ENCODE assay signal across 8 cellular contexts in the genomic region with DNA sequence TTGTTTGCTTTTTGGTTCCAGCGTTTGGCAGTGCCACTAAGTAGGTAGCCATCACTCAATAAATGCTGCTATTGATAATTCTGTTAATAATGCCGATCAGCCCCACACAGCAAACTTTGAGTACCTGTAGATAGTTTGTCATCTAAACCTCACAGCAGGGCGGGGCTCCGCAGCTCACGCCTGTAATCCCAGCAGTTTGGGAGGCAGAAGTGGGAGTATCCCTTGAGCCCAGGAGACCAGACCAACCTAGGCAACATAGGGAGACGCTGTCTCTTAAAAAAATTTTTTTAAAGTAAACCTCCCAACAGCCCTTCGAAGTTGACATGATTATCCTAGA. TPM values are rescaled to one million over a fixed set of nuclear protein-coding genes. Genes with fewer than 3 reads are reported as not detected.
DNase-seq lines count a peak whose midpoint lies in the region; ATAC-seq and TF ChIP-seq lines count a peak whose summit lies in the region.

No MANE protein-coding gene starts in this region.

- no peak overlapping the region for H2AK5ac ChIP-seq in mesenchymal stem cell (ENCODE audit: low read length, severe bottlenecking)

- H2BK15ac ChIP-seq in mesenchymal stem cell (ENCODE audit: low read depth, poor library complexity, severe bottlenecking) = no peak overlapping the region

- H3K4me1 ChIP-seq in mesenchymal stem cell (ENCODE audit: control insufficient read depth, insufficient read depth, low read depth, low read length) (peaks cover 14% of the 10 kb centered on the region), transverse colon (peaks cover 20 to 63% (median 44%) of the 10 kb centered on the region in 4 donors), ascending aorta (peaks cover 7 to 11% of the 10 kb centered on the region in 2 donors)

- peaks cover 53% of the 10 kb centered on the region for H3K4me1 Mint-ChIP-seq in activated naive CD4-positive, alpha-beta T cell treated with anti-CD3 and anti-CD28 coated beads, Interleukin-2, amount 10 ng/mL, durations not matched to agents 7 days and 5 days
- peaks cover 46% of the 10 kb centered on the region for H3K4me1 Mint-ChIP-seq in activated naive CD8-positive, alpha-beta T cell treated with anti-CD3 and anti-CD28 coated beads, Interleukin-2, amount 50 U/mL, for 24 hours

- WGBS in mesenchymal stem cell = 79% methylated on average over 5 of the region's 7 CpGs
- 0 to 48% methylated on average over 2 to 7 of the region's 7 CpGs for WGBS in transverse colon (ENCODE audit: low coverage in 1 of 2), 2 donors

- TF ChIP-seq EP300 in transverse colon (IDR thresholded peaks at IDR 0.05; ENCODE audit: low read depth) = no peak

- H3K36me3 Mint-ChIP-seq in activated naive CD4-positive, alpha-beta T cell treated with anti-CD3 and anti-CD28 coated beads, Interleukin-2, amount 10 ng/mL, durations not matched to agents 7 days and 5 days = peaks cover 35% of the 10 kb centered on the region
- H3K36me3 Mint-ChIP-seq in activated naive CD8-positive, alpha-beta T cell treated with anti-CD3 and anti-CD28 coated beads, Interleukin-2, amount 50 U/mL, for 24 hours (ENCODE audit: low read depth) = peaks cover 22% of the 10 kb centered on the region

- peak overlapping the region; percentile 87 for H3K4me2 ChIP-seq in mesenchymal stem cell (ENCODE audit: low read length, poor library complexity, severe bottlenecking)

- H3K27me3 ChIP-seq in mesenchymal stem cell (ENCODE audit: control insufficient read depth in 1 of 2, insufficient read depth in 1 of 2, low read length in 2 of 2) = no peaks in the 10 kb centered on the region
- no peaks in the 10 kb centered on the region for H3K27me3 ChIP-seq in transverse colon
- no peaks in the 10 kb centered on the region for H3K27me3 ChIP-seq in ascending aorta

- no peak overlapping the region for H3K14ac ChIP-seq in mesenchymal stem cell (ENCODE audit: low read length in 2 of 2)

- H3K27ac ChIP-seq in mesenchymal stem cell (ENCODE audit: low read length, poor library complexity, severe bottlenecking) (no peak overlapping the region), transverse colon (peak overlapping the region; percentile 96 to 99 (median 97)), ascending aorta (peak overlapping the region in 1 of 2 donors; percentile 5)

- H3K4me3 ChIP-seq in mesenchymal stem cell (ENCODE audit: insufficient read depth in 1 of 2, low read depth in 1 of 2, low read length in 2 of 2) = peak overlapping the region in 1 of 2 experiments; percentile 97
- peak overlapping the region in 2 of 4 donors; percentile 80 to 89 for H3K4me3 ChIP-seq in transverse colon
- H3K4me3 ChIP-seq in ascending aorta = peak overlapping the region in 1 of 2 donors; percentile 98

- no peak overlapping the region for H4K91ac ChIP-seq in mesenchymal stem cell (ENCODE audit: low read length)

- no peaks in the 10 kb centered on the region for H3K27me3 Mint-ChIP-seq in activated naive CD4-positive, alpha-beta T cell treated with anti-CD3 and anti-CD28 coated beads, Interleukin-2, amount 10 ng/mL, durations not matched to agents 7 days and 5 days
- no peaks in the 10 kb centered on the region for H3K27me3 Mint-ChIP-seq in activated naive CD8-positive, alpha-beta T cell treated with anti-CD3 and anti-CD28 coated beads, Interleukin-2, amount 50 U/mL, for 24 hours

- H3K79me1 ChIP-seq in mesenchymal stem cell (replicated peaks; ENCODE audit: low read length, poor library complexity, severe bottlenecking) = peaks cover 8% of the 10 kb centered on the region

- CTCF ChIA-PET in activated naive CD4-positive, alpha-beta T cell treated with anti-CD3 and anti-CD28 coated beads, Interleukin-2, amount 10 ng/mL, durations not matched to agents 7 days and 5 days (lab: Charles Lee) = no interaction called here

- peak overlapping the region; percentile 100 for H3K4me3 Mint-ChIP-seq in activated naive CD4-positive, alpha-beta T cell treated with anti-CD3 and anti-CD28 coated beads, Interleukin-2, amount 10 ng/mL, durations not matched to agents 7 days and 5 days
- H3K4me3 Mint-ChIP-seq in activated naive CD8-positive, alpha-beta T cell treated with anti-CD3 and anti-CD28 coated beads, Interleukin-2, amount 50 U/mL, for 24 hours = peak overlapping the region; percentile 98

- H4K8ac ChIP-seq in mesenchymal stem cell (ENCODE audit: low read length) = no peak overlapping the region

- H3K9me3 Mint-ChIP-seq in activated naive CD4-positive, alpha-beta T cell treated with anti-CD3 and anti-CD28 coated beads, Interleukin-2, amount 10 ng/mL, durations not matched to agents 7 days and 5 days = no peaks in the 10 kb centered on the region
- H3K9me3 Mint-ChIP-seq in activated naive CD8-positive, alpha-beta T cell treated with anti-CD3 and anti-CD28 coated beads, Interleukin-2, amount 50 U/mL, for 24 hours = peaks cover 3% of the 10 kb centered on the region

- H3K23ac ChIP-seq in mesenchymal stem cell (ENCODE audit: low read length in 2 of 2) = no peak overlapping the region

- H2BK12ac ChIP-seq in mesenchymal stem cell (ENCODE audit: low read length in 2 of 2) = no peak overlapping the region

- H3K18ac ChIP-seq in mesenchymal stem cell (ENCODE audit: low read depth in 1 of 2, low read length in 2 of 2) = no peak overlapping the region

- DNase-seq in activated naive CD4-positive, alpha-beta T cell treated with anti-CD3 and anti-CD28 coated beads, Interleukin-2, amount 10 ng/mL, durations not matched to agents 7 days and 5 days = no peak
- no peak for DNase-seq in activated naive CD4-positive, alpha-beta T cell treated with Interleukin-2 at 50 U/mL for 16 hours
- no peak for DNase-seq in activated naive CD8-positive, alpha-beta T cell treated with anti-CD3 and anti-CD28 coated beads, Interleukin-2, amount 50 U/mL, for 24 hours
- no peak for DNase-seq in mesenchymal stem cell
- peak; percentile 22 for DNase-seq in transverse colon
- no peak for DNase-seq in ACHN
- DNase-seq in NCI-H2196 treated with DMSO at 0.1 percent for 48 hours (lab: John Stamatoyannopoulos, UW; ENCODE audit: unreplicated experiment) = no peak
- no peak for DNase-seq in ascending aorta (ENCODE audit: low spot score in 2 of 2)

- in situ Hi-C loops in transverse colon (cut with MboI; ENCODE audit: low pct_ligation_motif_present in 1 of 4, low pct_unique_long_range_greater_than_20kb in 1 of 4, low sequenced_read_pairs in 3 of 4) = no loop called here
- in situ Hi-C loops in ACHN (cut with HindIII; ENCODE audit: low pct_ligation_motif_present, low pct_unique_long_range_greater_than_20kb, low sequenced_read_pairs) = no loop called here

- no peak for TF ChIP-seq CTCF in transverse colon (IDR thresholded peaks at IDR 0.05)
- no peak for TF ChIP-seq CTCF in ascending aorta (IDR thresholded peaks at IDR 0.05)

- H2BK5ac ChIP-seq in mesenchymal stem cell (ENCODE audit: low read depth, low read length, poor library complexity, severe bottlenecking) = no peak overlapping the region

- intact Hi-C loops in transverse colon (cut with DNase I; ENCODE audit: low total_unique reads) = no loop called here
- intact Hi-C loops in ascending aorta (cut with DNase I) = loop anchor here (5.0 kb wide), 2 partner anchors 332 to 347 kb away; no protein-coding TSS in a partner anchor

- H2AFZ ChIP-seq in mesenchymal stem cell (ENCODE audit: low read depth, low read length) = no peak overlapping the region

- no peak overlapping the region for H2BK120ac ChIP-seq in mesenchymal stem cell (ENCODE audit: low read depth, low read length)

- peak overlapping the region; percentile 100 for H3K27ac Mint-ChIP-seq in activated naive CD4-positive, alpha-beta T cell treated with anti-CD3 and anti-CD28 coated beads, Interleukin-2, amount 10 ng/mL, durations not matched to agents 7 days and 5 days
- H3K27ac Mint-ChIP-seq in activated naive CD8-positive, alpha-beta T cell treated with anti-CD3 and anti-CD28 coated beads, Interleukin-2, amount 50 U/mL, for 24 hours = peak overlapping the region; percentile 96

- ATAC-seq in activated naive CD8-positive, alpha-beta T cell treated with anti-CD3 and anti-CD28 coated beads, Interleukin-2, amount 50 U/mL, for 24 hours = no peak

- H3K9me3 ChIP-seq in mesenchymal stem cell (ENCODE audit: control insufficient read depth, low read length) (no peaks in the 10 kb centered on the region), transverse colon (no peaks in the 10 kb centered on the region), ascending aorta (no peaks in the 10 kb centered on the region)

- no peak overlapping the region for H3K4ac ChIP-seq in mesenchymal stem cell (ENCODE audit: low read depth in 1 of 2, low read length in 2 of 2)

- H3K36me3 ChIP-seq in mesenchymal stem cell (ENCODE audit: control insufficient read depth in 1 of 2, insufficient read depth in 2 of 2, low read depth in 1 of 2, low read length in 2 of 2) = peaks cover 8 to 28% of the 10 kb centered on the region in 2 experiments
- H3K36me3 ChIP-seq in transverse colon = peaks cover 0 to 11% (median 1%) of the 10 kb centered on the region in 4 donors
- peaks cover 3 to 11% of the 10 kb centered on the region in 2 donors for H3K36me3 ChIP-seq in ascending aorta

- H3K9ac ChIP-seq in mesenchymal stem cell (ENCODE audit: low read length) = peak overlapping the region; percentile 99

- no peak for TF ChIP-seq POLR2A in transverse colon (IDR thresholded peaks at IDR 0.05)

RNA-seq across cellular contexts. Expression of a gene that starts 1.6 kb away (rescaled TPM):
- polyA plus RNA-seq in mesenchymal stem cell (2013, experiment 1 of 2) = 83.3 TPM
- polyA plus RNA-seq in mesenchymal stem cell (2013, experiment 2 of 2) = 84.4 TPM
- total RNA-seq in transverse colon (10 to 100 TPM; 42.2 to 72.7 (median 56.2) TPM), ascending aorta (28.0 TPM)

RNA-seq across cellular contexts. Expression of a gene that starts 4.3 kb away (rescaled TPM):
- 24.6 TPM for polyA plus RNA-seq in mesenchymal stem cell (2013, experiment 1 of 2)
- 24.1 TPM for polyA plus RNA-seq in mesenchymal stem cell (2013, experiment 2 of 2)
- 10 to 100 TPM; 26.9 to 57.3 (median 34.1) TPM for total RNA-seq in transverse colon
- total RNA-seq in ascending aorta = 3.8 TPM

RNA-seq across cellular contexts. Expression of a gene that starts 59.8 kb away (rescaled TPM):
- not detected for polyA plus RNA-seq in mesenchymal stem cell (2013, experiment 1 of 2)
- not detected for polyA plus RNA-seq in mesenchymal stem cell (2013, experiment 2 of 2)
- total RNA-seq in transverse colon = 10 to 100 TPM in 3 of 4 donors, 1 to 10 TPM in 1; 4.0 to 43.8 (median 24.0) TPM
- not detected for total RNA-seq in ascending aorta
